Comparison of ENCODE assay signal across 9 cellular contexts in genomic region chr12:31343139-31343538, GRCh38.
"Had no signal": no experiment of that assay in that cellular context is flagged by ENCODE, and none has a peak within 500 bp of the region (broad histone marks: within the 10 kb centered on the region; RNA-seq: fewer than 3 reads in every experiment).

No MANE protein-coding gene starts in this region.

- H3K9me3 Mint-ChIP-seq: H9 had no signal

- H3K4me3 ChIP-seq: GM23248 had no signal

- H3K9ac ChIP-seq: GM23248, KMS-11 had no signal

- H2AFZ ChIP-seq: GM23248 had no signal

- H3K4me2 ChIP-seq: KMS-11 had no signal

- H3K4me3 Mint-ChIP-seq: H9 had no signal

- FAIRE-seq: H54, HTR-8/SVneo had no signal

- H3K27ac ChIP-seq: GM23248, KMS-11 had no signal

- DNase-seq: GM23248, GOT3, H9, HCEC 1CT, IMR-90, KBM-7 had no signal
